In the genomic region with DNA sequence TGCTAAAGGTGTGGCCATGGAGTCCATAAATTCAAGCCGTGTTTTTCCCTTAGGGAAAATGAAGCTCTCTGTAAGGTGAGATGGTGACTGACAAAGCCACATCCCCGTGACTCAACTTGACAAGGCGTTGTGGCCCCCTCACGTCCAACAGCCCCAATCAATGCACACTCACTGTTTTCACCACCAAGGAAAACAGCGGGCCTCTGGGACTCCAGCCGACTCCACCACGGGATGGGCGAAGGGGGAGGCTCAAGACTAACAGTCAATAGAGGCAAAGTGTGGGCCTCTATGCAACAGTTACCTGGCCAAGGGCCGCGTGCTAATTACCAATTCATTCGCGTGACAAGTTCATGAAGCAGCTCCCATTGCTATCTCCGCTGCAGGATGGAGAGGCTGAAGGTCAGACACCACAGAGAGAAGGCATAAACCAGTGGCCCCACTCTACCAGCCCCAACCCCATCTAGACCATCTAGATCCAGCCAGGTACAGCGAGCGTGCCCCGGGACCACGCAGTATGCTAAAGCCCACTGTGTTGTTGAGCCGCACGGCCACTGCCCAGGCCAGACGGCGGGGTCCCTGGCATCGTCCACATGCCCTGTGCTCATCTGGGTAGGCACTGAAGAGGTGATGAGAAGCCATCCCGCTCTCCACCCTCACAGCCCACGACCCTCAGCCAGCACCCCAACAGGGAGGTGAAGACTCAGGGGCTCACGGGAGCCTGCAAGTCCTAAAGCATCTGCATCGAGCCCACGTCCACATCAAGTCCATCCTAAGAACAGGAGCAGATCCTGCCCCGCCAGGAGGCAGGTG, we compare ENCODE assay signal across 24 cellular contexts.
DNase-seq lines count a peak whose midpoint lies in the region; ATAC-seq, FAIRE-seq and TF ChIP-seq lines count a peak whose summit lies in the region.
"Had no signal": no experiment of that assay in that cellular context is flagged by ENCODE, and none has a peak within 500 bp of the region (broad histone marks: within the 10 kb centered on the region; RNA-seq: fewer than 3 reads in every experiment).

No MANE protein-coding gene starts in this region.

- H3K4me3 ChIP-seq in body of pancreas (no peak overlapping the region), lower lobe of right lung (no peak overlapping the region), thyroid gland (replicated peaks in 1 of 3) (no peak overlapping the region), gastroesophageal sphincter (no peak overlapping the region)
- H3K4me3 ChIP-seq: adrenal gland, esophagus muscularis mucosa, mucosa of descending colon, SK-N-MC had no signal

- DNase-seq in HTR-8/SVneo (ENCODE audit: insufficient read length, low spot score) (no peak), body of pancreas (no peak), lower lobe of right lung (no peak), thyroid gland (no peak), cerebellar cortex (ENCODE audit: low spot score) (no peak), islet precursor cell (no peak)
- DNase-seq: activated CD4-positive, alpha-beta T cell treated with anti-CD3 and anti-CD28 coated beads for 36 hours; activated T-cell treated with anti-CD3 and anti-CD28 coated beads, Interleukin-2, amount 50 U/mL, for 1 hour; adrenal gland; C1 segment of cervical spinal cord; cortex of kidney; hippocampal formation; immature natural killer cell; Karpas-422; mucosa of descending colon; NCI-H187 treated with DMSO at 0.1 percent for 48 hours; NCI-H526 treated with DMSO at 0.1 percent for 48 hours; nephron progenitor cell; T-helper 17 cell had no signal

- TF ChIP-seq CTCF in body of pancreas (IDR thresholded peaks at IDR 0.05), result no peak
- no peak for TF ChIP-seq CTCF in lower lobe of right lung (IDR thresholded peaks at IDR 0.05)
- no peak for TF ChIP-seq CTCF in thyroid gland (IDR thresholded peaks at IDR 0.05)
- TF ChIP-seq CTCF in gastroesophageal sphincter (IDR thresholded peaks at IDR 0.05), result no peak

- no peak for TF ChIP-seq EP300 in gastroesophageal sphincter (IDR thresholded peaks at IDR 0.05)

- H3K9me3 ChIP-seq in body of pancreas (no peaks in the 10 kb centered on the region), lower lobe of right lung (no peaks in the 10 kb centered on the region), thyroid gland (no peaks in the 10 kb centered on the region), gastroesophageal sphincter (no peaks in the 10 kb centered on the region)
- H3K9me3 ChIP-seq: adrenal gland, esophagus muscularis mucosa, mucosa of descending colon had no signal

- no peaks in the 10 kb centered on the region for H3K36me3 ChIP-seq in body of pancreas (replicated peaks in 1 of 2; ENCODE audit: insufficient read depth in 1 of 2, low read depth in 2 of 2)
- no peaks in the 10 kb centered on the region for H3K36me3 ChIP-seq in lower lobe of right lung
- H3K36me3 ChIP-seq in thyroid gland, result no peaks in the 10 kb centered on the region
- no peaks in the 10 kb centered on the region for H3K36me3 ChIP-seq in gastroesophageal sphincter
- H3K36me3 ChIP-seq: adrenal gland, esophagus muscularis mucosa had no signal

- H3K4me1 ChIP-seq in body of pancreas (peaks cover 19% of the 10 kb centered on the region), lower lobe of right lung (no peaks in the 10 kb centered on the region), thyroid gland (peaks cover 16 to 18% of the 10 kb centered on the region in 2 donors), gastroesophageal sphincter (no peaks in the 10 kb centered on the region)
- H3K4me1 ChIP-seq: adrenal gland, esophagus muscularis mucosa had no signal

- FAIRE-seq in HTR-8/SVneo (lab: Jason Lieb, UNC), result peak; percentile 38
- FAIRE-seq: frontal cortex, GM19239 had no signal

- TF ChIP-seq POLR2A in body of pancreas (IDR thresholded peaks at IDR 0.05) (no peak), thyroid gland (IDR thresholded peaks at IDR 0.05) (no peak), gastroesophageal sphincter (IDR thresholded peaks at IDR 0.05) (no peak)

- intact Hi-C loops in body of pancreas (cut with DNase I), result no loop called here
- intact Hi-C loops in lower lobe of right lung (cut with DNase I), result no loop called here
- intact Hi-C loops in thyroid gland (cut with DNase I), result no loop called here

- ATAC-seq in body of pancreas, result no peak
- no peak for ATAC-seq in lower lobe of right lung
- no peak for ATAC-seq in gastroesophageal sphincter
- ATAC-seq: activated CD4-positive, alpha-beta T cell treated with anti-CD3 and anti-CD28 coated beads for 36 hours; T-helper 17 cell had no signal

- H3K27me3 ChIP-seq in body of pancreas, result no peaks in the 10 kb centered on the region
- no peaks in the 10 kb centered on the region for H3K27me3 ChIP-seq in lower lobe of right lung (ENCODE audit: low read depth)
- no peaks in the 10 kb centered on the region for H3K27me3 ChIP-seq in thyroid gland
- peaks cover 20% of the 10 kb centered on the region for H3K27me3 ChIP-seq in gastroesophageal sphincter
- H3K27me3 ChIP-seq: adrenal gland had no signal

- WGBS in body of pancreas, 2 donors, result 87 to 91% methylated on average over 21 to 28 of the region's 28 CpGs
- WGBS in thyroid gland, 2 donors, result 90 to 91% methylated on average over 18 to 21 of the region's 28 CpGs
- 88 to 97% methylated on average over 7 to 19 of the region's 28 CpGs for WGBS in gastroesophageal sphincter (ENCODE audit: low coverage in 1 of 2), 2 donors

- H3K27ac ChIP-seq in body of pancreas (peak overlapping the region; percentile 74 to 91 (median 83)), lower lobe of right lung (peak overlapping the region; percentile 62), thyroid gland (peak overlapping the region; percentile 75 to 97 (median 96)), gastroesophageal sphincter (no peak overlapping the region)
- H3K27ac ChIP-seq: adrenal gland, esophagus muscularis mucosa, SK-N-MC had no signal

Comparison
In these comparisons a context has a peak if more than half of its experiments do, and no peak if none do; other contexts are left out.
1. H3K27ac ChIP-seq: peak in body of pancreas (4 of 4), lower lobe of right lung (single experiment) and thyroid gland (3 of 3); none in gastroesophageal sphincter (0 of 4).